9 cellular contexts compared by ENCODE assay signal in the genomic region with DNA sequence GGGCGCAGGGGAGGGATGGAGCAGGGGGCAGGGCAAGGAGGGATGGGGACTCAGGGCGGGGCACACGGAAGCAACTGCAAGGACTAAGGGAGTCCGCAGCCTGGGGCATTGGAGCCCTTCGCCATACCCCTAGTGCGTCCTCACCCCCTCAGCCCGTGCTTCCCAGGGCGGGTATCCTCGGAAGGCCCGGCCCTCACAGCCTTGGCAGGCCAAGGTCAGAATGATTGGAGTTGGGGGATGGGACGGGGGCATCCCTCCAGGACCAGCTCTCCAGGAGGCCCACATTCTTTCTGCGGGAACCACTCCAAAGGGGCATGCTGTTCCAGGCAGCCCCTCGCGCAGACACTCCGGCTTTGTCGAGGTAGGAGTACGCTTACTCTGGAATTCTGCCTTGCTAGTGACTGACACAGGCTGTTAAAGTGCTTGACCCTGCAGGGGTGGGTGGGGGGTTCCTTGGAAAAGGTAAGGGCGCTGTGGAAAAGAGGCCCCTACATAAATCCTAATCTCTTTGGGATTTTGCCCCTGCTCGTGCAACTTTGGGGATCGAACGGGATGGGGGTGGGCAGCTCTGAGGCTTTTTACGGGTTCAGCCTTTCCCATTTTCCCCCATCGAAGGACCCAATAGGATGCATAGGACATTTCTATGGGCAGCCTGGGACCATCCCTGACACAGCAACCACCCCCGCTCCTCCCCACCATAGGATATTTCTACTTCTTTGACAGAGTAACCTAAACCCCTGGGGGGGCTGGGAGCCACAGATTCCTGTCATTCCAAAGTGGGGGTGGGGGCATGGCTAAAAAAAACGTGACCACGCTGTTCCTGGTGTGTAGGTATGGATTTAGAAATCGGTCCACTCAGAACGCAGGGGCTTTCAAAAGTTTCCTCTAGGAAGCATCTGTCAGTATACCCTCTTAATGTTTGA. TPM values are rescaled to one million over a fixed set of nuclear protein-coding genes. Genes with fewer than 3 reads are reported as not detected.
DNase-seq lines count a peak whose midpoint lies in the region; ATAC-seq and TF ChIP-seq lines count a peak whose summit lies in the region.
"Had no signal": no experiment of that assay in that cellular context is flagged by ENCODE, and none has a peak within 500 bp of the region (broad histone marks: within the 10 kb centered on the region; RNA-seq: fewer than 3 reads in every experiment).

No MANE protein-coding gene starts in this region.

- no peaks in the 10 kb centered on the region for H3K27me3 ChIP-seq in endodermal cell (ENCODE audit: control insufficient read depth, insufficient read depth, low read length, poor library complexity, severe bottlenecking)

- H3K9me3 Mint-ChIP-seq in endodermal cell (no peaks in the 10 kb centered on the region), osteocyte (ENCODE audit: unreplicated experiment) (no peaks in the 10 kb centered on the region)

- H3K4me3 ChIP-seq in LNCaP clone FGC (ENCODE audit: low read depth, low read length) (peak overlapping the region; percentile 69), endodermal cell (ENCODE audit: low read length) (peak overlapping the region; percentile 88)

- peak overlapping the region; percentile 50 for H3K9ac ChIP-seq in endodermal cell (ENCODE audit: extremely low read depth, low read length, poor library complexity, severe bottlenecking)

- H3K36me3 Mint-ChIP-seq in endodermal cell (ENCODE audit: low read depth) (peaks cover 42% of the 10 kb centered on the region), osteocyte (ENCODE audit: unreplicated experiment) (peaks cover 6% of the 10 kb centered on the region)

- no peaks in the 10 kb centered on the region for H3K9me3 ChIP-seq in endodermal cell (ENCODE audit: control insufficient read depth, low read length)

- peaks cover 18% of the 10 kb centered on the region for H3K4me1 Mint-ChIP-seq in endodermal cell
- peaks cover 42% of the 10 kb centered on the region for H3K4me1 Mint-ChIP-seq in osteocyte (ENCODE audit: unreplicated experiment)

- peak overlapping the region; percentile 47 for H3K27ac ChIP-seq in endodermal cell (ENCODE audit: low read depth, low read length)

- H3K4me3 Mint-ChIP-seq in endodermal cell (peak overlapping the region; percentile 93), osteocyte (ENCODE audit: unreplicated experiment) (peak overlapping the region; percentile 81)

- intact Hi-C loops in posterior vena cava (cut with DNase I) = no loop called here

- H3K27ac Mint-ChIP-seq in endodermal cell (peak overlapping the region; percentile 55), osteocyte (ENCODE audit: unreplicated experiment) (peak overlapping the region; percentile 52)

- DNase-seq in D341Med (ENCODE audit: low spot score) (peak; percentile 35), LNCaP clone FGC (ENCODE audit: low read depth) (no peak), endodermal cell (peak; percentile 65), osteocyte (ENCODE audit: extremely low spot score, unreplicated experiment) (no peak), posterior vena cava (ENCODE audit: low spot score) (no peak), NCI-H1092 treated with DMSO at 0.1 percent for 48 hours (lab: John Stamatoyannopoulos, UW) (no peak)
- DNase-seq in activated CD4-positive, alpha-beta T cell treated with anti-CD3 and anti-CD28 coated beads for 4 hours = no peak

- no peaks in the 10 kb centered on the region for H3K27me3 Mint-ChIP-seq in endodermal cell (ENCODE audit: insufficient read depth)
- no peaks in the 10 kb centered on the region for H3K27me3 Mint-ChIP-seq in osteocyte (ENCODE audit: unreplicated experiment)

- H3K4me1 ChIP-seq in endodermal cell (ENCODE audit: control insufficient read depth, insufficient read depth, low read length) = no peaks in the 10 kb centered on the region

- TF ChIP-seq CTCF in LNCaP clone FGC (IDR thresholded peaks at IDR 0.05; ENCODE audit: control insufficient read depth, extremely low read depth, insufficient read depth) = no peak
- TF ChIP-seq CTCF in endodermal cell (conservative IDR thresholded peaks at IDR 0.05) = no peak
- TF ChIP-seq CTCF in osteocyte (IDR thresholded peaks at IDR 0.05) = no peak

- no peak for ATAC-seq in HG02840 (IDR thresholded peaks at IDR 0.05; ENCODE audit: low FRiP score, unreplicated experiment)

- H3K36me3 ChIP-seq in endodermal cell (ENCODE audit: control insufficient read depth, insufficient read depth, low read length) = peaks cover 27% of the 10 kb centered on the region

- WGBS in endodermal cell (ENCODE audit: insufficient coverage in 1 of 2, insufficient read length in 1 of 2), 2 experiments = 3 to 14% methylated on average over 14 to 27 of the region's 28 CpGs

RNA-seq across cellular contexts. Expression of a gene that starts 0.7 kb away (rescaled TPM):
- 10 to 100 TPM; 33.8 to 38.9 TPM for total RNA-seq in endodermal cell
- polyA plus RNA-seq in endodermal cell (2013, experiment 1 of 2) = 18.2 TPM
- polyA plus RNA-seq in endodermal cell (2013, experiment 2 of 2) = 19.0 TPM
- 22.0 and 25.2 TPM in 2 replicates for total RNA-seq in osteocyte
- total RNA-seq in posterior vena cava = 10 to 100 TPM; 12.7 to 13.3 TPM

RNA-seq across cellular contexts. Expression of a gene that starts 9.3 kb away (rescaled TPM):
- total RNA-seq in endodermal cell = 10 to 100 TPM in 1 of 2 donors, 1 to 10 TPM in 1; 8.4 to 19.6 TPM
- 4.8 TPM for polyA plus RNA-seq in endodermal cell (2013, experiment 1 of 2)
- polyA plus RNA-seq in endodermal cell (2013, experiment 2 of 2) = 3.4 TPM
- total RNA-seq in osteocyte = 1.3 and 1.8 TPM in 2 replicates
- 1 to 10 TPM in 1 of 2 donors, under 1 TPM in 1; 0.38 to 1.9 TPM for total RNA-seq in posterior vena cava
- total RNA-seq: RPMI7951 had no signal

Comparison
In these comparisons a context has a peak if more than half of its experiments do, and no peak if none do; other contexts are left out.
1. DNase-seq: peak in D341Med (single experiment) and endodermal cell (single experiment); none in LNCaP clone FGC (single experiment), osteocyte (single experiment), posterior vena cava (single experiment), NCI-H1092 treated with DMSO at 0.1 percent for 48 hours (single experiment) and activated CD4-positive, alpha-beta T cell treated with anti-CD3 and anti-CD28 coated beads for 4 hours (0 of 2).